8 cellular contexts compared by ENCODE assay signal in genomic region chr22:19523240-19524169, GRCh38. TPM values are rescaled to one million over a fixed set of nuclear protein-coding genes. Genes with fewer than 3 reads are reported as not detected.
DNase-seq lines count a peak whose midpoint lies in the region; ATAC-seq, FAIRE-seq and TF ChIP-seq lines count a peak whose summit lies in the region.

No MANE protein-coding gene starts in this region.

- H3K4me1 ChIP-seq in H9 (ENCODE audit: insufficient read depth, low read length) (no peaks in the 10 kb centered on the region), astrocyte (ENCODE audit: insufficient read depth, low read length) (peaks cover 20% of the 10 kb centered on the region), stomach (peaks cover 17 to 36% (median 20%) of the 10 kb centered on the region in 4 donors)

- H3K9me3 ChIP-seq in AG04450 (ENCODE audit: control insufficient read depth, insufficient read depth, low read length) = no peaks in the 10 kb centered on the region; the same call in 1 of the 2 replicates
- no peaks in the 10 kb centered on the region for H3K9me3 ChIP-seq in H9 (ENCODE audit: control insufficient read depth, low read depth, low read length)
- H3K9me3 ChIP-seq in astrocyte (ENCODE audit: insufficient read depth, low read depth, low read length) = no peaks in the 10 kb centered on the region
- no peaks in the 10 kb centered on the region for H3K9me3 ChIP-seq in stomach

- peaks cover 8 to 13% of the 10 kb centered on the region in 2 experiments; a peak in 3 of 4 replicates for H3K4me1 Mint-ChIP-seq in H9
- peaks cover 3% of the 10 kb centered on the region for H3K4me1 Mint-ChIP-seq in astrocyte (ENCODE audit: low read depth, unreplicated experiment)

- WGBS in H9 (ENCODE audit: extremely low coverage, insufficient read length, low lambda C conversion rate) = no CpG with 5 or more reads among the region's 99 CpGs
- WGBS in stomach, 5 donors = 1 to 4% (median 2%) methylated on average over 47 to 99 of the region's 99 CpGs

- TF ChIP-seq EP300 in stomach (IDR thresholded peaks at IDR 0.05) = no peak

- H2AFZ ChIP-seq in H9 (ENCODE audit: low read length) (no peak overlapping the region), astrocyte (ENCODE audit: low read depth, low read length) (peak overlapping the region; percentile 60)

- H2BK15ac ChIP-seq in H9 (ENCODE audit: low read depth, low read length) = no peak overlapping the region

- H3K4me2 ChIP-seq in H9 (ENCODE audit: insufficient read depth, insufficient read length, low read length) (peak overlapping the region; percentile 55), astrocyte (ENCODE audit: low read length) (peak overlapping the region; percentile 78)

- H3K27me3 Mint-ChIP-seq in H9 (ENCODE audit: low read depth) (peaks cover 70% of the 10 kb centered on the region), astrocyte (ENCODE audit: low read depth, unreplicated experiment) (peaks cover 51% of the 10 kb centered on the region)

- H3K14ac ChIP-seq in H9 (ENCODE audit: insufficient read depth, low read length) = no peak overlapping the region; the same call in 1 of the 2 replicates

- H3K79me1 ChIP-seq in H9 (ENCODE audit: insufficient read depth, low read depth, low read length, poor library complexity, severe bottlenecking) = no peaks in the 10 kb centered on the region

- H3K27me3 ChIP-seq in AG04450 (ENCODE audit: control insufficient read depth, insufficient read depth, low read length) (peaks cover 23% of the 10 kb centered on the region), H9 (ENCODE audit: insufficient read depth, low read length) (peaks cover 4% of the 10 kb centered on the region; the same call in 1 of the 2 replicates), astrocyte (ENCODE audit: insufficient read depth, low read length) (peaks cover 7% of the 10 kb centered on the region), stomach (peaks cover 15 to 62% (median 32%) of the 10 kb centered on the region in 3 donors)

- no peak for DNase-seq in AG04450 (ENCODE audit: low read depth, low spot score)
- DNase-seq in H9 = peak; percentile 69
- DNase-seq in astrocyte (ENCODE audit: low read depth) = peak; percentile 26
- peak; percentile 73 for DNase-seq in iPS-NIHi7 (ENCODE audit: extremely low spot score)
- DNase-seq in stomach = no peak
- DNase-seq in GM19240 (ENCODE audit: insufficient read length, low spot score) = no peak

- no peak overlapping the region for H2BK120ac ChIP-seq in H9 (ENCODE audit: low read depth, low read length, poor library complexity, severe bottlenecking)

- H3K9ac ChIP-seq in H9 (ENCODE audit: extremely low read depth, insufficient read length, low read length) (no peak overlapping the region), astrocyte (ENCODE audit: low read length) (no peak overlapping the region)

- intact Hi-C loops in stomach (cut with DNase I; ENCODE audit: low total_unique reads) = no loop called here

- H2BK20ac ChIP-seq in H9 (ENCODE audit: low read depth, low read length, poor library complexity, severe bottlenecking) = no peak overlapping the region

- no peak overlapping the region for H3K18ac ChIP-seq in H9 (ENCODE audit: insufficient read length, low read depth, low read length)

- no peak for TF ChIP-seq POLR2A in stomach (IDR thresholded peaks at IDR 0.05)

- no peak overlapping the region for H3K4ac ChIP-seq in H9 (ENCODE audit: low read depth, low read length)

- H3K27ac ChIP-seq in AG04450 (ENCODE audit: low read depth, low read length) (no peak overlapping the region), H9 (ENCODE audit: insufficient read length, low read depth, low read length) (no peak overlapping the region), astrocyte (ENCODE audit: low read depth, low read length) (no peak overlapping the region), stomach (peak overlapping the region; percentile 21 to 63 (median 49))

- no peak overlapping the region for H2AK5ac ChIP-seq in H9 (ENCODE audit: insufficient read length, low read length)

- POLR2A ChIA-PET in AG04450 (lab: Yijun Ruan, JAX) = no interaction called here

- no peak overlapping the region for H3K56ac ChIP-seq in H9 (ENCODE audit: insufficient read length, low read depth, low read length)

- no peak overlapping the region for H2BK5ac ChIP-seq in H9 (ENCODE audit: insufficient read length, low read length)

- no peak overlapping the region for H3K23ac ChIP-seq in H9 (ENCODE audit: insufficient read length, low read depth, low read length)

- H3K27ac Mint-ChIP-seq in H9 = no peak overlapping the region
- no peak overlapping the region for H3K27ac Mint-ChIP-seq in astrocyte (ENCODE audit: unreplicated experiment)

- H3K9me3 Mint-ChIP-seq in H9 = no peaks in the 10 kb centered on the region
- no peaks in the 10 kb centered on the region for H3K9me3 Mint-ChIP-seq in astrocyte (ENCODE audit: unreplicated experiment)

- H4K20me1 ChIP-seq in H9 (ENCODE audit: control insufficient read depth, insufficient read depth, insufficient read length) = no peaks in the 10 kb centered on the region
- no peaks in the 10 kb centered on the region for H4K20me1 ChIP-seq in astrocyte (ENCODE audit: insufficient read depth, low read length)

- no peak overlapping the region for H4K8ac ChIP-seq in H9 (replicated peaks; ENCODE audit: insufficient read length, low read depth, low read length)

- no peak for FAIRE-seq in astrocyte (lab: Jason Lieb, UNC)

- CTCF ChIA-PET in AG04450 (lab: Charles Lee) = no interaction called here

- peak overlapping the region; percentile 42 for H3K4me3 ChIP-seq in AG04450 (ENCODE audit: low read depth, low read length)
- peak overlapping the region; percentile 37 for H3K4me3 ChIP-seq in astrocyte (ENCODE audit: insufficient read depth, low read depth, low read length)
- peak overlapping the region; percentile 35 to 55 (median 38) for H3K4me3 ChIP-seq in stomach

- no peak overlapping the region for H3T11ph ChIP-seq in H9 (ENCODE audit: low read length)

- H3K23me2 ChIP-seq in H9 (ENCODE audit: insufficient read length, low read depth, low read length, poor library complexity, severe bottlenecking) = peaks cover 14% of the 10 kb centered on the region

- no peak overlapping the region for H4K5ac ChIP-seq in H9 (ENCODE audit: insufficient read length, low read depth, low read length)

- TF ChIP-seq CTCF in AG04450 (IDR thresholded peaks at IDR 0.05; ENCODE audit: low read depth, low read length) (no peak), H9 (conservative IDR thresholded peaks at IDR 0.05) (peak; percentile 38; the same call in 2 of the 3 replicates), astrocyte (IDR thresholded peaks at IDR 0.05; ENCODE audit: insufficient read depth, low read depth, low read length) (no peak), stomach (IDR thresholded peaks at IDR 0.05) (no peak)

- H3K4me3 Mint-ChIP-seq in H9 (peak overlapping the region; percentile 67 to 82), astrocyte (ENCODE audit: unreplicated experiment) (no peak overlapping the region)

- no peaks in the 10 kb centered on the region for H3K79me2 ChIP-seq in H9 (ENCODE audit: insufficient read depth, low read length)
- no peaks in the 10 kb centered on the region for H3K79me2 ChIP-seq in astrocyte (ENCODE audit: insufficient read depth, low read length)

- ATAC-seq in HG03460 (IDR thresholded peaks at IDR 0.05; ENCODE audit: unreplicated experiment) (no peak), HG03097 (IDR thresholded peaks at IDR 0.05; ENCODE audit: low FRiP score, unreplicated experiment) (no peak)

- no peak overlapping the region for H2BK12ac ChIP-seq in H9 (ENCODE audit: insufficient read length, low read depth, low read length)

- H3K36me3 Mint-ChIP-seq in H9 (ENCODE audit: insufficient read depth in 1 of 3, low read depth in 3 of 3) = peaks cover 0 to 15% (median 8%) of the 10 kb centered on the region in 3 experiments; a peak in 3 of 7 replicates
- H3K36me3 Mint-ChIP-seq in astrocyte (ENCODE audit: low read depth, unreplicated experiment) = no peaks in the 10 kb centered on the region

- H3K36me3 ChIP-seq in astrocyte (ENCODE audit: insufficient read depth, low read length) (no peaks in the 10 kb centered on the region), stomach (no peaks in the 10 kb centered on the region)

- no peak overlapping the region for H4K91ac ChIP-seq in H9 (ENCODE audit: insufficient read length, low read depth, low read length)

RNA-seq across cellular contexts. Expression of gene CLDN5, which starts 0.7 kb away (rescaled TPM):
- polyA plus RNA-seq in AG04450 (2011; rRNA removed) (0.05 TPM in 1 of 2 replicates, not detected in the other), stomach (10 to 100 TPM; 13.1 to 40.2 (median 24.0) TPM)
- not detected in 2 replicates for polyA minus RNA-seq in AG04450 (2011; rRNA and poly(A)+ RNA removed)
- total RNA-seq in H9 (2021) (0.26 and 0.44 TPM in 2 replicates), astrocyte (not detected in 2 replicates), stomach (10 to 100 TPM; 36.5 to 67.7 (median 58.8) TPM)

RNA-seq across cellular contexts. Expression of gene CDC45, which starts 43.8 kb away (rescaled TPM):
- 8.3 and 9.3 TPM in 2 replicates for polyA plus RNA-seq in AG04450 (2011; rRNA removed)
- polyA minus RNA-seq in AG04450 (2011; rRNA and poly(A)+ RNA removed) = 5.3 and 5.4 TPM in 2 replicates
- 32.7 and 35.7 TPM in 2 replicates for total RNA-seq in H9 (2021)
- 1.3 and 2.1 TPM in 2 replicates for total RNA-seq in astrocyte
- 10 to 100 TPM in 1 of 5 donors, 1 to 10 TPM in 3, not detected in 1; 1.2 to 44.2 (median 4.9) TPM for total RNA-seq in stomach
- polyA plus RNA-seq in stomach = 1 to 10 TPM; 2.3 to 7.8 (median 5.4) TPM

RNA-seq across cellular contexts. Expression of gene UFD1, which starts 44.5 kb away (rescaled TPM):
- polyA plus RNA-seq in AG04450 (2011; rRNA removed) (87.3 and 104 TPM in 2 replicates), stomach (10 to 100 TPM; 63.4 to 86.6 (median 64.9) TPM)
- polyA minus RNA-seq in AG04450 (2011; rRNA and poly(A)+ RNA removed) = 101 and 107 TPM in 2 replicates
- total RNA-seq in H9 (2021) (74.4 and 76.0 TPM in 2 replicates), astrocyte (92.7 and 105 TPM in 2 replicates), stomach (10 to 100 TPM in 4 of 5 donors, 1 to 10 TPM in 1; 3.8 to 78.6 (median 36.4) TPM)

Comparison
In these comparisons a context has a peak if more than half of its experiments do, and no peak if none do; other contexts are left out.
1. DNase-seq: peak in H9 (single experiment), astrocyte (single experiment) and iPS-NIHi7 (single experiment); none in AG04450 (single experiment), stomach (single experiment) and GM19240 (single experiment).
2. H3K27ac ChIP-seq: peak in stomach (5 of 5); none in AG04450 (single experiment), H9 (single experiment) and astrocyte (single experiment).
3. RNA of gene CLDN5, which starts 0.7 kb away (total RNA-seq): 36.5 to 67.7 TPM in stomach; 0.26 to 0.44 TPM in H9 and not detected in astrocyte; every median in the first group is over 10 times any median in the second.
4. Peak in every context shown above with its lines, with median percentiles within 50 percentile points of each other: H3K4me3 ChIP-seq.